Comparison of ENCODE assay signal across 17 cellular contexts in genomic region chr6:136114661-136115060, GRCh38.
DNase-seq lines count a peak whose midpoint lies in the region; ATAC-seq and TF ChIP-seq lines count a peak whose summit lies in the region.
"Had no signal": no experiment of that assay in that cellular context is flagged by ENCODE, and none has a peak within 500 bp of the region (broad histone marks: within the 10 kb centered on the region; RNA-seq: fewer than 3 reads in every experiment).

No MANE protein-coding gene starts in this region.

- peaks cover 0 to 3% of the 10 kb centered on the region in 2 donors for H3K9me3 ChIP-seq in neuronal stem cell (replicated peaks in 1 of 2; ENCODE audit: control insufficient read depth in 2 of 2, insufficient read depth in 1 of 2, low read depth in 1 of 2, low read length in 2 of 2)
- H3K9me3 ChIP-seq in colonic mucosa, result no peaks in the 10 kb centered on the region
- H3K9me3 ChIP-seq: pancreas had no signal

- H3K36me3 ChIP-seq in neuronal stem cell (replicated peaks in 1 of 2; ENCODE audit: control insufficient read depth in 2 of 2, insufficient read depth in 2 of 2, low read length in 2 of 2), result no peaks in the 10 kb centered on the region
- H3K36me3 ChIP-seq in colonic mucosa, result no peaks in the 10 kb centered on the region
- H3K36me3 ChIP-seq: pancreas had no signal

- no peak overlapping the region for H3K4me2 ChIP-seq in neuronal stem cell (ENCODE audit: insufficient read depth, low read length, poor library complexity, severe bottlenecking)

- H2BK12ac ChIP-seq in neuronal stem cell (ENCODE audit: low read length), result peak overlapping the region; percentile 5

- no peak overlapping the region for H4K8ac ChIP-seq in neuronal stem cell (ENCODE audit: low read depth, low read length)

- H3K79me1 ChIP-seq in neuronal stem cell (ENCODE audit: low read depth, low read length), result peaks cover 1% of the 10 kb centered on the region

- peak; percentile 32 to 50 for ATAC-seq in left cardiac atrium
- ATAC-seq: K562, T-cell had no signal

- peak overlapping the region; percentile 89 for H3K18ac ChIP-seq in neuronal stem cell (ENCODE audit: low read length)

- H3K14ac ChIP-seq in neuronal stem cell (ENCODE audit: low read length), result no peak overlapping the region

- H3K27me3 ChIP-seq in neuronal stem cell (ENCODE audit: control insufficient read depth in 3 of 3, insufficient read depth in 3 of 3, low read depth in 1 of 3, low read length in 3 of 3) (no peaks in the 10 kb centered on the region), colonic mucosa (no peaks in the 10 kb centered on the region)
- H3K27me3 ChIP-seq: pancreas had no signal

- peak overlapping the region; percentile 70 for H2AFZ ChIP-seq in neuronal stem cell (ENCODE audit: low read length)

- H3K4me3 ChIP-seq in neuronal stem cell (ENCODE audit: low read length in 2 of 2), result no peak overlapping the region
- no peak overlapping the region for H3K4me3 ChIP-seq in colonic mucosa
- H3K4me3 ChIP-seq: K562, pancreas had no signal

- peak; percentile 87 for DNase-seq in NCI-H1105 treated with DMSO at 0.1 percent for 48 hours (lab: John Stamatoyannopoulos, UW)
- peak; percentile 34 for DNase-seq in NCI-H510A treated with DMSO at 0.1 percent for 48 hours (lab: John Stamatoyannopoulos, UW)
- DNase-seq in left cardiac atrium, result no peak
- no peak for DNase-seq in neuronal stem cell (ENCODE audit: low spot score)
- no peak for DNase-seq in colonic mucosa
- no peak for DNase-seq in KBM-7
- DNase-seq in posterior vena cava (ENCODE audit: low spot score), result no peak
- DNase-seq in NOMO-1 (lab: John Stamatoyannopoulos, UW; ENCODE audit: unreplicated experiment in 2 of 2), result no peak
- DNase-seq: activated CD4-positive, alpha-beta T cell treated with anti-CD3 and anti-CD28 coated beads, Interleukin-2, amount 10 ng/mL, durations not matched to agents 24 days and 14 days; activated CD8-positive, alpha-beta memory T cell treated with anti-CD3 and anti-CD28 coated beads, Interleukin-2, amount 50 U/mL, for 4 hours; activated effector memory CD4-positive, alpha-beta T cell treated with anti-CD3 and anti-CD28 coated beads, Interleukin-2, amount 50 U/mL, for 16 hours; dermis blood vessel endothelial cell; naive B cell; NCI-H226; pancreas; T-cell had no signal

- H3K23ac ChIP-seq in neuronal stem cell (ENCODE audit: low read depth, low read length, poor library complexity), result no peak overlapping the region

- no peak overlapping the region for H4K91ac ChIP-seq in neuronal stem cell (ENCODE audit: low read depth, low read length, poor library complexity)

- peak overlapping the region; percentile 91 for H2AK5ac ChIP-seq in neuronal stem cell (ENCODE audit: low read depth, low read length)

- in situ Hi-C loops in KBM-7 (cut with MboI; ENCODE audit: low pct_unique_long_range_greater_than_20kb, low sequenced_read_pairs), result no loop called here

- H3K9ac ChIP-seq in neuronal stem cell (ENCODE audit: low read depth, low read length, poor library complexity) (no peak overlapping the region), colonic mucosa (ENCODE audit: low read depth in 2 of 2, low read length in 2 of 2) (no peak overlapping the region)

- intact Hi-C loops in left cardiac atrium (cut with DNase I), result loop anchor here (5.0 to 10.0 kb wide), 2 partner anchors 47 to 70 kb away; no protein-coding TSS in a partner anchor
- intact Hi-C loops in colonic mucosa (cut with DNase I), result no loop called here
- intact Hi-C loops in posterior vena cava (cut with DNase I), result no loop called here

- no peak overlapping the region for H3K27ac ChIP-seq in neuronal stem cell (replicated peaks; ENCODE audit: low read length)
- no peak overlapping the region for H3K27ac ChIP-seq in colonic mucosa
- H3K27ac ChIP-seq: pancreas had no signal

- no peak overlapping the region for H2BK120ac ChIP-seq in neuronal stem cell (ENCODE audit: low read depth, low read length)

- peak overlapping the region; percentile 61 for H3K4ac ChIP-seq in neuronal stem cell (ENCODE audit: low read length)

- H3K4me1 ChIP-seq in neuronal stem cell (ENCODE audit: control insufficient read depth in 2 of 2, insufficient read depth in 1 of 2, low read depth in 1 of 2, low read length in 2 of 2) (peaks cover 8 to 27% of the 10 kb centered on the region in 2 donors), colonic mucosa (no peaks in the 10 kb centered on the region)
- H3K4me1 ChIP-seq: pancreas had no signal

- H2BK5ac ChIP-seq in neuronal stem cell (ENCODE audit: low read length), result no peak overlapping the region

- TF ChIP-seq CTCF in colonic mucosa (IDR thresholded peaks at IDR 0.05), result no peak

- H2BK15ac ChIP-seq in neuronal stem cell (ENCODE audit: low read length), result no peak overlapping the region

- no CpG with 5 or more reads among the region's 7 CpGs for WGBS in neuronal stem cell (ENCODE audit: extremely low coverage in 2 of 2, insufficient read length in 2 of 2, insufficient replicate concordance in 1 of 2), 2 donors

Comparison
In these comparisons a context has a peak if more than half of its experiments do, and no peak if none do; other contexts are left out.
1. DNase-seq: peak in NCI-H1105 treated with DMSO at 0.1 percent for 48 hours (single experiment) and NCI-H510A treated with DMSO at 0.1 percent for 48 hours (single experiment); none in left cardiac atrium (single experiment), neuronal stem cell (single experiment), colonic mucosa (single experiment), KBM-7 (single experiment), posterior vena cava (single experiment) and NOMO-1 (0 of 2).
2. intact Hi-C loops: an anchor here in left cardiac atrium (5.0 to 10.0 kb wide); none called in colonic mucosa and posterior vena cava.